20 cellular contexts compared by ENCODE assay signal in genomic region chr11:94000641-94001040, GRCh38.
"Had no signal": no experiment of that assay in that cellular context is flagged by ENCODE, and none has a peak within 500 bp of the region (broad histone marks: within the 10 kb centered on the region; RNA-seq: fewer than 3 reads in every experiment).

No MANE protein-coding gene starts in this region.

- H3K36me3 ChIP-seq: SJSA1 had no signal

- H3K27ac ChIP-seq: SJSA1 had no signal

- H3K9me3 ChIP-seq: SJSA1 had no signal

- DNase-seq: activated CD4-positive, alpha-beta memory T cell treated with anti-CD3 and anti-CD28 coated beads for 36 hours; activated CD4-positive, alpha-beta T cell treated with anti-CD3 and anti-CD28 coated beads, Interleukin-2, amount 10 ng/mL, durations not matched to agents 7 days and 5 days; activated CD4-positive, CD25-positive, alpha-beta regulatory T cell; activated CD8-positive, alpha-beta memory T cell treated with anti-CD3 and anti-CD28 coated beads for 24 hours; activated gamma-delta T cell; activated naive CD4-positive, alpha-beta T cell treated with anti-CD3 and anti-CD28 coated beads for 36 hours; activated T-cell treated with anti-CD3 and anti-CD28 coated beads for 4 hours; activated T-cell treated with anti-CD3 and anti-CD28 coated beads, Interleukin-2, amount 50 U/mL, for 48 hours; caudate nucleus; Kasumi-1; KBM-7; NCI-H1048; NCI-H146; NCI-H187 treated with DMSO at 0.1 percent for 48 hours; NCI-H2081 treated with DMSO at 0.1 percent for 48 hours; NCI-H446; NCI-H524; SHP77; T-helper 9 cell had no signal

- H3K4me1 ChIP-seq: SJSA1 had no signal

- H3K27me3 ChIP-seq: SJSA1 had no signal

- H3K4me3 ChIP-seq: SJSA1 had no signal
